ENCODE assay signal across 8 cellular contexts in genomic region chr12:49088190-49088931, GRCh38. TPM values are rescaled to one million over a fixed set of nuclear protein-coding genes. Genes with fewer than 3 reads are reported as not detected.
A peak's percentile ranks its signal among the peaks of the same experiment; 100 is the strongest.
DNase-seq lines count a peak whose midpoint lies in the region; ATAC-seq and TF ChIP-seq lines count a peak whose summit lies in the region.

No MANE protein-coding gene starts in this region.

- 0 out of 2 replicates have a peak overlapping the region, but pooled peaks have one; percentile 29 for H3K4me3 ChIP-seq in AG04450 (ENCODE audit: low read depth, low read length)

- POLR2A ChIA-PET in AG04450 (lab: Yijun Ruan, JAX): interaction anchor here (0.6 to 1.8 kb wide), 7 partner anchors 18 to 236 kb away, joined by 3 to 19 read pairs (median 4); partner anchors contain the start of genes DDX23, RHEBL1, TUBA1A and TUBA1B

- peaks cover 15% of the 10 kb centered on the region for H3K27me3 ChIP-seq in AG04450 (ENCODE audit: control insufficient read depth, insufficient read depth, low read length)

- H3K27ac ChIP-seq in AG04450 (ENCODE audit: low read depth, low read length): no peak overlapping the region

- TF ChIP-seq CTCF in AG04450 (IDR thresholded peaks at IDR 0.05; ENCODE audit: low read depth, low read length): peak; percentile 89

- ATAC-seq in GM18868 (IDR thresholded peaks at IDR 0.05; ENCODE audit: unreplicated experiment): peak; percentile 85
- ATAC-seq in HG03432 (IDR thresholded peaks at IDR 0.05; ENCODE audit: unreplicated experiment): peak; percentile 83

- DNase-seq in AG04450 (ENCODE audit: low read depth, low spot score) (peak; percentile 88), NCI-H446 (lab: John Stamatoyannopoulos, UW) (peak; percentile 66 to 91), cerebellar cortex (ENCODE audit: low spot score) (peak; percentile 95), kidney tubule cell (ENCODE audit: low spot score) (peak; percentile 97)
- peak; percentile 35 to 53 (median 43) for DNase-seq in activated CD4-positive, CD25-positive, alpha-beta regulatory T cell (lab: John Stamatoyannopoulos, UW)
- DNase-seq in stimulated activated CD4-positive, alpha-beta T cell treated with anti-CD3 and anti-CD28 coated beads, Interleukin-2, amount 100 ng/mL, for 4 hours (ENCODE audit: low read depth): peak; percentile 60

- no peaks in the 10 kb centered on the region for H3K9me3 ChIP-seq in AG04450 (ENCODE audit: control insufficient read depth, insufficient read depth, low read length)

- CTCF ChIA-PET in AG04450 (lab: Charles Lee): interaction anchor here (0.5 to 6.4 kb wide), 46 partner anchors 8 to 207 kb away, joined by 3 to 125 read pairs (median 5); partner anchors contain the start of genes KMT2D, LMBR1L, RHEBL1 and TUBA1A

RNA-seq across cellular contexts. Expression of gene DHH, which starts 6.2 kb away (rescaled TPM):
- polyA plus RNA-seq in AG04450 (2011; rRNA removed): not detected in 2 replicates
- not detected in 2 replicates for polyA minus RNA-seq in AG04450 (2011; rRNA and poly(A)+ RNA removed)

RNA-seq across cellular contexts. Expression of gene RHEBL1, which starts 18.6 kb away (rescaled TPM):
- polyA plus RNA-seq in AG04450 (2011; rRNA removed): 0.31 and 0.51 TPM in 2 replicates
- polyA minus RNA-seq in AG04450 (2011; rRNA and poly(A)+ RNA removed): 0.30 TPM in 1 of 2 replicates, not detected in the other

RNA-seq across cellular contexts. Expression of gene LMBR1L, which starts 22.3 kb away (rescaled TPM):
- 34.1 and 37.3 TPM in 2 replicates for polyA plus RNA-seq in AG04450 (2011; rRNA removed)
- polyA minus RNA-seq in AG04450 (2011; rRNA and poly(A)+ RNA removed): 53.6 and 65.0 TPM in 2 replicates

RNA-seq across cellular contexts. Expression of gene KMT2D, which starts 27.8 kb away (rescaled TPM):
- polyA plus RNA-seq in AG04450 (2011; rRNA removed): 8.9 and 11.2 TPM in 2 replicates
- polyA minus RNA-seq in AG04450 (2011; rRNA and poly(A)+ RNA removed): 33.9 and 41.1 TPM in 2 replicates

RNA-seq across cellular contexts. Expression of gene TUBA1B, which starts 42.8 kb away (rescaled TPM):
- 2,720 and 2,965 TPM in 2 replicates for polyA plus RNA-seq in AG04450 (2011; rRNA removed)
- 2,895 and 3,603 TPM in 2 replicates for polyA minus RNA-seq in AG04450 (2011; rRNA and poly(A)+ RNA removed)

Comparison
In these comparisons a context has a peak if more than half of its experiments do, and no peak if none do; other contexts are left out.
1. DNase-seq: peak in every context shown above with its lines; median percentile 97 in kidney tubule cell; 95 in cerebellar cortex; 88 in AG04450; 78 in NCI-H446; 60 in stimulated activated CD4-positive, alpha-beta T cell treated with anti-CD3 and anti-CD28 coated beads, Interleukin-2, amount 100 ng/mL, for 4 hours; 43 in activated CD4-positive, CD25-positive, alpha-beta regulatory T cell.